1 cellular context compared by ENCODE assay signal in genomic region chr4:47530801-47531200, GRCh38.
TF ChIP-seq lines count a peak whose summit lies in the region.

No MANE protein-coding gene starts in this region.

TF ChIP-seq in HCT116, 20 proteins besides CTCF, POLR2A, EP300 and RAD21 (continued from another document):
- TF ChIP-seq SIN3A (IDR thresholded peaks at IDR 0.05; ENCODE audit: low read depth) (no peak), MAX (IDR thresholded peaks at IDR 0.05) (no peak)
